9 cellular contexts compared by ENCODE assay signal in the genomic region with DNA sequence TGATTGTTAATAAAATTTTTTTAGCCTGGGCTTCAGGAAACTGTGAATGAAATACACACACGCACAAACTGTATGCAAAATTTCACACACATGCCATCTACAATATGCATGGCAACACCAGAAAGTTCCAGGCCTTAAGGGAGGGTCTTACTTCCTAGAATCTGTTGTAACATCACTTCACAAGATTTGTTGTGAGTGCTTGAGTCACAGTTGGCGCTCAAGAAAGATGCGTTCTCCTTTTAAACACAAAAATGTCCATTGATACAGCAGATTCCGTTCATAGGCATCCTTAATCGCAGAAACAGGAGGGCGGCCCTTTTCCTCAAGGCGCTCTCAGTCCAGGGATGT. TPM values are rescaled to one million over a fixed set of nuclear protein-coding genes. Genes with fewer than 3 reads are reported as not detected.
DNase-seq lines count a peak whose midpoint lies in the region; ATAC-seq and TF ChIP-seq lines count a peak whose summit lies in the region.
"Had no signal": no experiment of that assay in that cellular context is flagged by ENCODE, and none has a peak within 500 bp of the region (broad histone marks: within the 10 kb centered on the region; RNA-seq: fewer than 3 reads in every experiment).

No MANE protein-coding gene starts in this region.

- peak overlapping the region; percentile 46; the same call in 1 of the 2 replicates for H3K9ac ChIP-seq in MM.1S (ENCODE audit: low read length)

- H2AFZ ChIP-seq in MM.1S (ENCODE audit: low read length) = peak overlapping the region; percentile 93

- H3K27ac Mint-ChIP-seq in effector memory CD8-positive, alpha-beta T cell = peak overlapping the region; percentile 99 to 100
- peak overlapping the region; percentile 99 for H3K27ac Mint-ChIP-seq in osteocyte (ENCODE audit: unreplicated experiment)

- H3K27me3 ChIP-seq in MM.1S (replicated peaks; ENCODE audit: insufficient read depth, low read length) = peaks cover 10% of the 10 kb centered on the region

- no peaks in the 10 kb centered on the region for H3K36me3 ChIP-seq in MM.1S (replicated peaks; ENCODE audit: insufficient read depth, low read length)

- no peak for ATAC-seq in effector memory CD8-positive, alpha-beta T cell (replicated peaks)

- peaks cover 26 to 38% of the 10 kb centered on the region in 2 donors for H3K4me1 Mint-ChIP-seq in effector memory CD8-positive, alpha-beta T cell (ENCODE audit: low read depth in 2 of 2)
- peaks cover 19% of the 10 kb centered on the region for H3K4me1 Mint-ChIP-seq in osteocyte (ENCODE audit: unreplicated experiment)

- peaks cover 33% of the 10 kb centered on the region for H3K36me3 Mint-ChIP-seq in effector memory CD8-positive, alpha-beta T cell (ENCODE audit: insufficient read depth)
- peaks cover 3% of the 10 kb centered on the region for H3K36me3 Mint-ChIP-seq in osteocyte (ENCODE audit: unreplicated experiment)

- H3K4me3 ChIP-seq in GM12864 (ENCODE audit: low read depth, low read length) = peak overlapping the region; percentile 71
- peak overlapping the region; percentile 93 for H3K4me3 ChIP-seq in MM.1S (ENCODE audit: low read length)

- H3K27me3 Mint-ChIP-seq in effector memory CD8-positive, alpha-beta T cell = no peaks in the 10 kb centered on the region
- H3K27me3 Mint-ChIP-seq in osteocyte (ENCODE audit: unreplicated experiment) = peaks cover 6% of the 10 kb centered on the region

- no peaks in the 10 kb centered on the region for H4K20me1 ChIP-seq in MM.1S (ENCODE audit: insufficient read depth, low read length)

- TF ChIP-seq CTCF in GM12864 (IDR thresholded peaks at IDR 0.05; ENCODE audit: low read depth, low read length, missing control alignments) (no peak), MM.1S (IDR thresholded peaks at IDR 0.05; ENCODE audit: low read length) (no peak), osteocyte (IDR thresholded peaks at IDR 0.05) (no peak)

- H3K9me3 Mint-ChIP-seq in effector memory CD8-positive, alpha-beta T cell = no peaks in the 10 kb centered on the region
- no peaks in the 10 kb centered on the region for H3K9me3 Mint-ChIP-seq in osteocyte (ENCODE audit: unreplicated experiment)

- peaks cover 40% of the 10 kb centered on the region for H3K79me2 ChIP-seq in MM.1S (ENCODE audit: low read length)

- H3K4me2 ChIP-seq in MM.1S (ENCODE audit: low read depth, low read length) = peak overlapping the region; percentile 64

- DNase-seq in GM12864 (ENCODE audit: low read depth) (no peak), MM.1S (no peak), osteocyte (ENCODE audit: extremely low spot score, unreplicated experiment) (no peak), OCI-M1 (lab: John Stamatoyannopoulos, UW) (no peak), OCI-M2 (lab: John Stamatoyannopoulos, UW; ENCODE audit: unreplicated experiment) (no peak), germinal center (ENCODE audit: low spot score) (no peak), NCI-H524 (lab: John Stamatoyannopoulos, UW) (no peak)
- DNase-seq in effector memory CD8-positive, alpha-beta T cell = no peak

- H3F3A ChIP-seq in MM.1S (ENCODE audit: insufficient read depth, low read length) = no peaks in the 10 kb centered on the region

- H3K4me1 ChIP-seq in MM.1S (ENCODE audit: low read length) = peaks cover 8% of the 10 kb centered on the region

- peak overlapping the region; percentile 98 to 99 for H3K4me3 Mint-ChIP-seq in effector memory CD8-positive, alpha-beta T cell
- peak overlapping the region; percentile 100 for H3K4me3 Mint-ChIP-seq in osteocyte (ENCODE audit: unreplicated experiment)

- no peaks in the 10 kb centered on the region for H3K9me3 ChIP-seq in MM.1S (replicated peaks; ENCODE audit: insufficient read depth, low read length)

- no peak overlapping the region for H3K27ac ChIP-seq in MM.1S (ENCODE audit: low read length)

- H3K9me2 ChIP-seq in MM.1S (replicated peaks; ENCODE audit: insufficient read depth, low read length) = no peaks in the 10 kb centered on the region

RNA-seq across cellular contexts. Expression of gene RTF2, which starts 0.5 kb away (rescaled TPM):
- total RNA-seq in osteocyte = 85.8 TPM in 2 replicates

RNA-seq across cellular contexts. Expression of gene CASS4, which starts 55.9 kb away (rescaled TPM):
- 0.13 TPM in 1 of 2 replicates, not detected in the other for total RNA-seq in osteocyte

RNA-seq across cellular contexts. Expression of gene FAM209A, which starts 56.6 kb away (rescaled TPM):
- 0.42 and 1.0 TPM in 2 replicates for total RNA-seq in osteocyte
- total RNA-seq: LHCN-M2 had no signal
